Comparison of ENCODE assay signal across 2 cellular contexts in genomic region chr14:31955941-31956579, GRCh38.
TF ChIP-seq lines count a peak whose summit lies in the region.

No MANE protein-coding gene starts in this region.

TF ChIP-seq in A549, 52 proteins besides CTCF, POLR2A, EP300 and RAD21 (continues in another document):
- TF ChIP-seq ATOH8 (CRISPR knock-in tag; IDR thresholded peaks at IDR 0.05; ENCODE audit: low read depth): no peak; the same call in 1 of the 2 replicates
- no peak for TF ChIP-seq EHMT2 (IDR thresholded peaks at IDR 0.05; ENCODE audit: low read depth)
- TF ChIP-seq SMC3 (IDR thresholded peaks at IDR 0.05): peak; percentile 29; the same call in 2 of the 3 replicates
- TF ChIP-seq JUN (IDR thresholded peaks at IDR 0.05): no peak
- no peak for TF ChIP-seq KDM1A (IDR thresholded peaks at IDR 0.05; ENCODE audit: low read depth)
- peak; percentile 59; the same call in 1 of the 2 replicates for TF ChIP-seq GATA3 (IDR thresholded peaks at IDR 0.05; ENCODE audit: borderline replicate concordance)
- no peak for TF ChIP-seq REST (IDR thresholded peaks at IDR 0.05)
- TF ChIP-seq EHF (CRISPR knock-in tag; IDR thresholded peaks at IDR 0.05): no peak
- no peak for TF ChIP-seq RCOR1 (IDR thresholded peaks at IDR 0.05; ENCODE audit: low read depth, low read length)
- TF ChIP-seq CEBPB (IDR thresholded peaks at IDR 0.05): no peak
- no peak for TF ChIP-seq ZSCAN20 (CRISPR knock-in tag; IDR thresholded peaks at IDR 0.05)
- no peak for TF ChIP-seq HMGXB4 (CRISPR knock-in tag; IDR thresholded peaks at IDR 0.05; ENCODE audit: borderline replicate concordance)
- no peak for TF ChIP-seq E2F6 (IDR thresholded peaks at IDR 0.05; ENCODE audit: borderline replicate concordance, low read depth)
- peak; percentile 26; the same call in 1 of the 2 replicates for TF ChIP-seq MAX (IDR thresholded peaks at IDR 0.05)
- peak; percentile 27; the same call in 1 of the 2 replicates for TF ChIP-seq JUNB (IDR thresholded peaks at IDR 0.05)
- TF ChIP-seq HOXA7 (CRISPR knock-in tag; IDR thresholded peaks at IDR 0.05): no peak
- no peak for TF ChIP-seq BCL3 (IDR thresholded peaks at IDR 0.05)
- no peak for TF ChIP-seq PBX3 (IDR thresholded peaks at IDR 0.05)
- TF ChIP-seq HEYL (CRISPR knock-in tag; IDR thresholded peaks at IDR 0.05): no peak
- TF ChIP-seq RARB (CRISPR knock-in tag; IDR thresholded peaks at IDR 0.05): no peak
- no peak for TF ChIP-seq HES2 (IDR thresholded peaks at IDR 0.05)
- TF ChIP-seq ESRRA (IDR thresholded peaks at IDR 0.05; ENCODE audit: borderline replicate concordance, low read length): no peak

TF ChIP-seq in IMR-90, 13 proteins besides CTCF, POLR2A, EP300 and RAD21:
- TF ChIP-seq RCOR1 (IDR thresholded peaks at IDR 0.05; ENCODE audit: insufficient replicate concordance, low read length): no peak
